Comparison of ENCODE assay signal across 26 cellular contexts in the genomic region with DNA sequence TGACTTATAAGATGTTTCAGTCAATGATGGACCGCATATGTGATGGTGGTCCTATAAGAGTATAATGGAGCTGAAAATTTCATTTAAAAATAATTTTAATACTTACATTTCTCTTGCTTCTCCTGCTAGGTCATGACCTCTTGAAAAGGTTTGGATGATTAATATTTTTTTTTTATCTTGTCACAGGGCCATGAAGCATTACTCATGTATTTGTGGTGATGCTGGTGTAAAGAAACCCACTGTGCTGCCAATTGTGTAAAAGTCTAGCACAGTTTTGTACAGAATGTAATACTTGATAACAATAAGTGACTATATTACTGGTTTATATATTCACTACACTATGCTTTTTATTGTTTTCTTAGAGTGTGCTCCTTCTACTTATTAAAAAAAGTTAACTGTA.
"Had no signal": no experiment of that assay in that cellular context is flagged by ENCODE, and none has a peak within 500 bp of the region (broad histone marks: within the 10 kb centered on the region; RNA-seq: fewer than 3 reads in every experiment).

No MANE protein-coding gene starts in this region.

- H3K27ac ChIP-seq: colonic mucosa, epithelial cell of prostate, esophagus squamous epithelium, gastrocnemius medialis, heart right ventricle, left lung, lower lobe of right lung had no signal

- H3K27me3 ChIP-seq: colonic mucosa, esophagus squamous epithelium, gastrocnemius medialis, heart right ventricle, left lung had no signal

- H3K36me3 Mint-ChIP-seq: memory B cell, natural killer cell had no signal

- H3K4me1 Mint-ChIP-seq: memory B cell; naive thymus-derived CD4-positive, alpha-beta T cell; natural killer cell had no signal

- H3K4me3 ChIP-seq: colonic mucosa, esophagus squamous epithelium, gastrocnemius medialis, heart right ventricle, left lung, lower lobe of right lung had no signal

- H3K9me3 Mint-ChIP-seq: endodermal cell had no signal

- DNase-seq: colonic mucosa; cortex of kidney; effector CD8-positive, alpha-beta T cell; effector memory CD8-positive, alpha-beta T cell; endodermal cell; erythroblast; esophagus squamous epithelium; foreskin fibroblast; foreskin melanocyte; gastrocnemius medialis; glutamatergic neuron; head of caudate nucleus; heart right ventricle; hippocampal formation; left cardiac atrium; left lung; left ventricle myocardium superior; lower lobe of right lung; mesendoderm; midbrain; naive thymus-derived CD4-positive, alpha-beta T cell; natural killer cell had no signal

- ATAC-seq: effector memory CD8-positive, alpha-beta T cell; esophagus mucosa; gastrocnemius medialis; heart right ventricle; left cardiac atrium; left lung; left ventricle myocardium superior; lower lobe of right lung; naive thymus-derived CD4-positive, alpha-beta T cell; natural killer cell had no signal

- H3K27me3 Mint-ChIP-seq: dendritic cell treated with granulocyte-macrophage colony-stimulating factor and Interleukin-4, amounts not matched to agents 40 ng/mL and 50 ng/mL, for 4 days; effector memory CD8-positive, alpha-beta T cell; naive thymus-derived CD4-positive, alpha-beta T cell had no signal

- H3K4me3 Mint-ChIP-seq: dendritic cell treated with granulocyte-macrophage colony-stimulating factor and Interleukin-4, amounts not matched to agents 40 ng/mL and 50 ng/mL, for 4 days; effector memory CD8-positive, alpha-beta T cell; endodermal cell; memory B cell; naive thymus-derived CD4-positive, alpha-beta T cell; natural killer cell had no signal

- H3K36me3 ChIP-seq: colonic mucosa, esophagus squamous epithelium, gastrocnemius medialis, heart right ventricle, left lung, lower lobe of right lung had no signal

- H3K4me1 ChIP-seq: colonic mucosa, esophagus squamous epithelium, gastrocnemius medialis, heart right ventricle, left lung, lower lobe of right lung had no signal

- H3K27ac Mint-ChIP-seq: dendritic cell treated with granulocyte-macrophage colony-stimulating factor and Interleukin-4, amounts not matched to agents 40 ng/mL and 50 ng/mL, for 4 days; effector memory CD8-positive, alpha-beta T cell; endodermal cell; memory B cell; naive thymus-derived CD4-positive, alpha-beta T cell; natural killer cell had no signal

- H3K9me3 ChIP-seq: colonic mucosa, esophagus squamous epithelium, gastrocnemius medialis, lower lobe of right lung had no signal
